8 cellular contexts compared by ENCODE assay signal in genomic region chr10:82827901-82828300, GRCh38.
"Had no signal": no experiment of that assay in that cellular context is flagged by ENCODE, and none has a peak within 500 bp of the region (broad histone marks: within the 10 kb centered on the region; RNA-seq: fewer than 3 reads in every experiment).

No MANE protein-coding gene starts in this region.

- DNase-seq: H9, HCEC 1CT, KBM-7 had no signal

- H3K27me3 Mint-ChIP-seq: IgD-negative memory B cell had no signal

- H3K27ac ChIP-seq: HL-60, KMS-11 had no signal

- H3K4me1 Mint-ChIP-seq: IgD-negative memory B cell had no signal

- ATAC-seq: GM23338, HepG2 had no signal

- H3K4me3 ChIP-seq: GM23338 had no signal

- H3K9me3 Mint-ChIP-seq: GM23338, H9 had no signal

- H3K9ac ChIP-seq: KMS-11 had no signal

- H3K27ac Mint-ChIP-seq: GM23338, H9, IgD-negative memory B cell had no signal

- H3K36me3 Mint-ChIP-seq: IgD-negative memory B cell had no signal

- H3K4me3 Mint-ChIP-seq: GM23338, H9, IgD-negative memory B cell had no signal
